Comparison of ENCODE assay signal across 9 cellular contexts in the genomic region with DNA sequence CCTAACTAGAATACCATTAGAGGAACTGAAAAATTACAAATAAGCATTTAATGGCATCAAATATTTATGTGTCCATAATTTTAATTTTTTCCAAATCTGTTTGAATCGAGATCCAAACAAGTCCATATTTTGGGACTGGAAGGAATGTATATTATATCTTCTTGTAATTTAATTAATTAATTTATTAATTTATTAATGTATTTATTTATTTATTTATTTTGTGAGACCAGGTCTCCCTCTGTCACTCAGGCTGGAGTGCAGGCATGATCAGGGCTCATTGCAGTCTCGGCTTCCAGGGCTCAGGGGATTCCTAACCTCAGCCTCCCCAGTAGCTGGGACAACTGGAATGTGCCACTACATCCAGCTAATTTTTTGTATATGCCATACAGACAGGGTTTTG.
"Had no signal": no experiment of that assay in that cellular context is flagged by ENCODE, and none has a peak within 500 bp of the region (broad histone marks: within the 10 kb centered on the region; RNA-seq: fewer than 3 reads in every experiment).

No MANE protein-coding gene starts in this region.

- FAIRE-seq: H1, H54, HTR-8/SVneo, K562 had no signal

- ATAC-seq: GM23338, K562 had no signal

- H3K27ac Mint-ChIP-seq: GM23338, H9 had no signal

- H3K9me3 Mint-ChIP-seq: GM23338, H9 had no signal

- DNase-seq: H9, HCEC 1CT, IMR-90, KG1 had no signal

- H3K4me2 ChIP-seq: GM23338 had no signal

- H3K4me1 Mint-ChIP-seq: GM23338, H9 had no signal

- H3K4me3 ChIP-seq: GM23338, K562 had no signal

- H3K4me3 Mint-ChIP-seq: GM23338, H9 had no signal

- H2AFZ ChIP-seq: GM23338 had no signal
